Comparison of ENCODE assay signal across 8 cellular contexts in genomic region chr10:14952851-14953451, GRCh38. TPM values are rescaled to one million over a fixed set of nuclear protein-coding genes. Genes with fewer than 3 reads are reported as not detected.
DNase-seq lines count a peak whose midpoint lies in the region; ATAC-seq, FAIRE-seq and TF ChIP-seq lines count a peak whose summit lies in the region.

No MANE protein-coding gene starts in this region.

- H3K27me3 ChIP-seq in Panc1 (ENCODE audit: control insufficient read depth, insufficient read depth, low read length) (no peaks in the 10 kb centered on the region), endothelial cell of umbilical vein (ENCODE audit: control insufficient read depth in 2 of 2, insufficient read depth in 2 of 2, low read length in 2 of 2) (no peaks in the 10 kb centered on the region), pancreas (no peaks in the 10 kb centered on the region)

- peak overlapping the region; percentile 78 for H2AFZ ChIP-seq in endothelial cell of umbilical vein (ENCODE audit: low read depth, low read length)

- peak overlapping the region; percentile 87 for H3K4me3 ChIP-seq in GM12864 (ENCODE audit: low read depth, low read length)
- peak overlapping the region; percentile 78 to 86 for H3K4me3 ChIP-seq in Panc1 (ENCODE audit: low read depth in 2 of 2, low read length in 2 of 2)
- peak overlapping the region; percentile 48 to 73 (median 69) for H3K4me3 ChIP-seq in endothelial cell of umbilical vein (replicated peaks in 1 of 3; ENCODE audit: insufficient read depth in 1 of 3, low read depth in 1 of 3, low read length in 3 of 3)
- H3K4me3 ChIP-seq in pancreas = peak overlapping the region; percentile 35 to 79 (median 66)

- H3K36me3 ChIP-seq in Panc1 (ENCODE audit: control insufficient read depth, insufficient read depth, low read length) (no peaks in the 10 kb centered on the region; the same call in 1 of the 2 replicates), endothelial cell of umbilical vein (ENCODE audit: control insufficient read depth in 2 of 2, extremely low read depth in 1 of 2, insufficient read depth in 2 of 2, low read length in 2 of 2) (no peaks in the 10 kb centered on the region), pancreas (no peaks in the 10 kb centered on the region)

- in situ Hi-C loops in Panc1 (cut with HindIII; ENCODE audit: low pct_unique_long_range_greater_than_20kb, low sequenced_read_pairs) = no loop called here

- peaks cover 43% of the 10 kb centered on the region for H3K79me2 ChIP-seq in endothelial cell of umbilical vein (ENCODE audit: control insufficient read depth, insufficient read depth, low read length)

- ATAC-seq in Panc1 (no peak), pancreas (no peak)

- H3K4me1 ChIP-seq in Panc1 (ENCODE audit: control insufficient read depth, insufficient read depth, low read length) = no peaks in the 10 kb centered on the region; the same call in 1 of the 2 replicates
- peaks cover 15% of the 10 kb centered on the region for H3K4me1 ChIP-seq in endothelial cell of umbilical vein (ENCODE audit: control insufficient read depth, extremely low read depth, insufficient read depth, low read length)
- peaks cover 0 to 18% (median 12%) of the 10 kb centered on the region in 3 donors for H3K4me1 ChIP-seq in pancreas

- FAIRE-seq in endothelial cell of umbilical vein (lab: Jason Lieb, UNC) (peak; percentile 76), pancreas (lab: Jason Lieb, UNC) (no peak), HTR-8/SVneo (lab: Jason Lieb, UNC) (no peak)

- H3K9me3 ChIP-seq in Panc1 (ENCODE audit: control insufficient read depth, insufficient read depth, low read depth, low read length) = no peaks in the 10 kb centered on the region
- H3K9me3 ChIP-seq in endothelial cell of umbilical vein (replicated peaks; ENCODE audit: control insufficient read depth, insufficient read depth, low read length) = no peaks in the 10 kb centered on the region
- H3K9me3 ChIP-seq in pancreas = no peaks in the 10 kb centered on the region

- peak; percentile 0 for TF ChIP-seq POLR2A in endothelial cell of umbilical vein (IDR thresholded peaks at IDR 0.05; ENCODE audit: low read depth, low read length)

- H3K9me1 ChIP-seq in endothelial cell of umbilical vein (replicated peaks; ENCODE audit: control insufficient read depth, extremely low read depth, insufficient read depth, low read length) = no peaks in the 10 kb centered on the region

- POLR2A ChIA-PET in Panc1 (lab: Charles Lee) (no interaction called here), endothelial cell of umbilical vein (lab: Charles Lee) (interaction anchor here (0.9 kb wide), 1 partner anchor 115 kb away, joined by 6 read pairs; the partner anchor contains the start of genes CDNF, HSPA14 and MSANTD7)

- CTCF ChIA-PET in Panc1 (lab: Charles Lee) = no interaction called here
- CTCF ChIA-PET in endothelial cell of umbilical vein (lab: Charles Lee) = interaction anchor here (0.8 to 2.3 kb wide), 13 partner anchors 9 to 418 kb away, joined by 3 to 11 read pairs (median 4); partner anchors contain the start of genes FAM171A1 and SUV39H2

- peak overlapping the region; percentile 91 for H3K27ac ChIP-seq in Panc1 (ENCODE audit: low read length)
- peak overlapping the region; percentile 79 for H3K27ac ChIP-seq in endothelial cell of umbilical vein (ENCODE audit: insufficient read depth, low read depth, low read length)
- H3K27ac ChIP-seq in pancreas = peak overlapping the region in 3 of 4 donors; percentile 57 to 86 (median 75)

- peak overlapping the region; percentile 79 for H3K4me2 ChIP-seq in endothelial cell of umbilical vein (ENCODE audit: insufficient read depth, low read length)

- dilution Hi-C loops in endothelial cell of umbilical vein (cut with MboI; ENCODE audit: extremely low pct_ligation_motif_present, low sequenced_read_pairs) = no loop called here

- WGBS in pancreas, 2 donors = 43 to 48% methylated on average over 11 of the region's 11 CpGs

- H4K20me1 ChIP-seq in endothelial cell of umbilical vein (replicated peaks; ENCODE audit: control insufficient read depth, extremely low read depth, insufficient read depth, low read length) = no peaks in the 10 kb centered on the region

- DNase-seq in GM12864 (ENCODE audit: low read depth) (no peak), Panc1 (ENCODE audit: low read depth, low spot score) (no peak), endothelial cell of umbilical vein (ENCODE audit: low read depth, low spot score) (no peak), pancreas (no peak), SIG-M5 treated with dmso at 0.1 percent for 504 hours (lab: John Stamatoyannopoulos, UW; ENCODE audit: unreplicated experiment) (no peak), GDM1 (lab: John Stamatoyannopoulos, UW) (no peak), HTR-8/SVneo (ENCODE audit: insufficient read length, low spot score) (no peak)
- DNase-seq in activated CD4-positive, alpha-beta T cell treated with anti-CD3 and anti-CD28 coated beads for 1 hour = no peak

- BruUV-seq in Panc1 (replicated peaks; lab: Mats Ljungman, UMichigan) = TSS peak; percentile 67
- BruUV-seq in endothelial cell of umbilical vein (replicated peaks; lab: Mats Ljungman, UMichigan) = TSS peak; percentile 39

- TF ChIP-seq CTCF in GM12864 (IDR thresholded peaks at IDR 0.05; ENCODE audit: low read depth, low read length, missing control alignments) (peak; percentile 8), Panc1 (IDR thresholded peaks at IDR 0.05) (no peak), endothelial cell of umbilical vein (IDR thresholded peaks at IDR 0.05; ENCODE audit: extremely low read depth in 1 of 2, insufficient read depth in 1 of 2, low read depth in 1 of 2, low read length in 2 of 2) (no peak), pancreas (IDR thresholded peaks at IDR 0.05) (no peak)

- peak overlapping the region; percentile 59 for H3K9ac ChIP-seq in endothelial cell of umbilical vein (replicated peaks; ENCODE audit: extremely low read depth, insufficient read depth, low read length)

- intact Hi-C loops in Panc1 (cut with micrococcal nuclease; ENCODE audit: unreplicated experiment) = no loop called here
- intact Hi-C loops in endothelial cell of umbilical vein (cut with micrococcal nuclease) = loop anchor here (5.0 to 10.0 kb wide), 2 partner anchors 348 to 419 kb away; partner anchors contain the start of gene FAM171A1
- intact Hi-C loops in pancreas (cut with DNase I) = no loop called here

TF ChIP-seq in endothelial cell of umbilical vein, 7 proteins besides CTCF, POLR2A, EP300 and RAD21:
- TF ChIP-seq FOS (IDR thresholded peaks at IDR 0.05; ENCODE audit: borderline replicate concordance, insufficient read depth, low read length) = no peak
- no peak for TF ChIP-seq GATA2 (IDR thresholded peaks at IDR 0.05; ENCODE audit: insufficient read depth, insufficient read length, low read depth, low read length)
- no peak for TF ChIP-seq POLR2AphosphoS5 (IDR thresholded peaks at IDR 0.05; ENCODE audit: insufficient read depth, low read depth, low read length)
- TF ChIP-seq JUN (IDR thresholded peaks at IDR 0.05; ENCODE audit: borderline replicate concordance, insufficient read depth, insufficient read length, low read depth) = no peak
- TF ChIP-seq MAX (IDR thresholded peaks at IDR 0.05; ENCODE audit: insufficient read depth, insufficient read length) = no peak
- TF ChIP-seq EZH2 (IDR thresholded peaks at IDR 0.05; ENCODE audit: borderline replicate concordance, low read depth, low read length, severe bottlenecking) = no peak
- TF ChIP-seq MYC (IDR thresholded peaks at IDR 0.05; ENCODE audit: low read depth, low read length) = no peak

RNA-seq across cellular contexts. Expression of gene DCLRE1C, which starts 0.9 kb away (rescaled TPM):
- total RNA-seq in Panc1 (2021; ENCODE audit: unreplicated experiment) (9.1 TPM), endothelial cell of umbilical vein (11.0 and 15.8 TPM in 2 replicates), pancreas (1 to 10 TPM; 3.0 to 7.0 (median 3.5) TPM)
- polyA plus RNA-seq in Panc1 (2012; ENCODE audit: insufficient read length) = 5.1 TPM
- polyA plus RNA-seq in endothelial cell of umbilical vein (1.8 and 2.1 TPM in 2 replicates), pancreas (1 to 10 TPM; 1.8 to 2.3 TPM)
- 3.6 and 4.1 TPM in 2 replicates for polyA plus RNA-seq in endothelial cell of umbilical vein (2011; cell fraction: cytosol; rRNA removed)
- 9.2 and 9.6 TPM in 2 replicates for polyA plus RNA-seq in endothelial cell of umbilical vein (2011; cell fraction: nucleus; rRNA removed)
- 5.3 and 6.4 TPM in 2 replicates for polyA plus RNA-seq in endothelial cell of umbilical vein (2012)
- polyA minus RNA-seq in endothelial cell of umbilical vein = 4.4 and 4.6 TPM in 2 replicates
- polyA minus RNA-seq in endothelial cell of umbilical vein (2011; cell fraction: cytosol; rRNA and poly(A)+ RNA removed) = 3.1 TPM
- polyA minus RNA-seq in endothelial cell of umbilical vein (2011; cell fraction: nucleus; rRNA and poly(A)+ RNA removed) = 7.3 and 11.4 TPM in 2 replicates

RNA-seq across cellular contexts. Expression of gene MEIG1, which starts 6.2 kb away (rescaled TPM):
- total RNA-seq in Panc1 (2021; ENCODE audit: unreplicated experiment) (0.54 TPM), endothelial cell of umbilical vein (not detected in 2 replicates), pancreas (under 1 TPM in 1 of 6 donors, not detected in 5; 0.44 TPM)
- 0.86 TPM for polyA plus RNA-seq in Panc1 (2012; ENCODE audit: insufficient read length)
- polyA plus RNA-seq in endothelial cell of umbilical vein (0.23 TPM in 1 of 2 replicates, not detected in the other), pancreas (1 to 10 TPM in 1 of 2 donors, not detected in 1; 1.5 TPM)
- polyA plus RNA-seq in endothelial cell of umbilical vein (2011; cell fraction: cytosol; rRNA removed) = 0.56 TPM in 1 of 2 replicates, not detected in the other
- not detected in 2 replicates for polyA plus RNA-seq in endothelial cell of umbilical vein (2011; cell fraction: nucleus; rRNA removed)
- polyA plus RNA-seq in endothelial cell of umbilical vein (2012) = 0.86 TPM in 1 of 2 replicates, not detected in the other
- not detected in 2 replicates for polyA minus RNA-seq in endothelial cell of umbilical vein
- polyA minus RNA-seq in endothelial cell of umbilical vein (2011; cell fraction: cytosol; rRNA and poly(A)+ RNA removed) = not detected
- polyA minus RNA-seq in endothelial cell of umbilical vein (2011; cell fraction: nucleus; rRNA and poly(A)+ RNA removed) = not detected in 2 replicates
